In the genomic region with DNA sequence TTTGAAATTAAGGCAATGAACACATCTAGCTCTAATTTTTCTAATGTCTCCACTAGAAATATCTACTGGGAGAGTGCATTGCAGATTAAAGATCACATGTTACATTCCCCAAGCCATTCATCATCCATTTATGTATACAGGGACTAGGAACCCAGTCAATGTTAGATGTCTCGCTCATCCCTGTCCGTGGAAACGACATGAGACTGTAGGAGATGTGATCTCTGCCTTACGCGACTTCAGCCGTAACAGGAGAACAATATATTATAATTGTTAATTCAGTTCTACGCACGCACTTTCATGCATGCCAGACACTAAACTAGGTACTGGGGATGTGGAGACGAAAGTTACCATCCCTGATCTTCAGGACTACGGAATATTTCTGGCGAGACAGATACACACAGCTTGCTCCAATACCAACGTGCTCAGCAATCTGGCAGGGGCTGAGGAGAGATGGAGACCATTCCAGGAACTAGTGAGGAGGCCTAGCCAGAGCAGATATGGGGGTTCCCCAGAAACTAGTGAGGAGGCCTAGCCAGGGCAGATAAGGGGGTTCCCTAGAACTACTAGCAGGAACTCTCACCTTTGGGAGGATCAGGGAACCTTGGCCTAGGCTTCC, we compare ENCODE assay signal across 8 cellular contexts. TPM values are rescaled to one million over a fixed set of nuclear protein-coding genes. Genes with fewer than 3 reads are reported as not detected.
DNase-seq lines count a peak whose midpoint lies in the region; ATAC-seq and TF ChIP-seq lines count a peak whose summit lies in the region.

No MANE protein-coding gene starts in this region.

- H3K4me1 ChIP-seq in colonic mucosa (peaks cover 5% of the 10 kb centered on the region), muscle layer of colon (ENCODE audit: insufficient read depth, low read length) (peaks cover 6% of the 10 kb centered on the region)

- H3K27me3 Mint-ChIP-seq in activated naive CD4-positive, alpha-beta T cell treated with anti-CD3 and anti-CD28 coated beads, Interleukin-2, amount 50 U/mL, for 24 hours = no peaks in the 10 kb centered on the region

- peak overlapping the region; percentile 99 for H3K4me3 Mint-ChIP-seq in activated naive CD4-positive, alpha-beta T cell treated with anti-CD3 and anti-CD28 coated beads, Interleukin-2, amount 50 U/mL, for 24 hours

- H3K9me3 ChIP-seq in colonic mucosa (no peaks in the 10 kb centered on the region), muscle layer of colon (ENCODE audit: low read length) (no peaks in the 10 kb centered on the region)

- TF ChIP-seq CTCF in colonic mucosa (IDR thresholded peaks at IDR 0.05) = no peak

- H3K9me3 Mint-ChIP-seq in activated naive CD4-positive, alpha-beta T cell treated with anti-CD3 and anti-CD28 coated beads, Interleukin-2, amount 50 U/mL, for 24 hours = no peaks in the 10 kb centered on the region

- H3K9ac ChIP-seq in colonic mucosa (ENCODE audit: low read depth in 2 of 2, low read length in 2 of 2) (peak overlapping the region; percentile 72 to 83), muscle layer of colon (ENCODE audit: low read length) (peak overlapping the region; percentile 61)

- no peaks in the 10 kb centered on the region for H3K36me3 ChIP-seq in colonic mucosa
- H3K36me3 ChIP-seq in muscle layer of colon (ENCODE audit: insufficient read depth, low read length) = peaks cover 15% of the 10 kb centered on the region

- no peak for DNase-seq in activated naive CD4-positive, alpha-beta T cell (lab: John Stamatoyannopoulos, UW)
- DNase-seq in NCI-H748 treated with DMSO at 0.1 percent for 48 hours (lab: John Stamatoyannopoulos, UW) (peak; percentile 51), colonic mucosa (no peak), activated gamma-delta T cell treated with Interleukin-2 at 50 U/mL for 16 hours (no peak)

- intact Hi-C loops in colonic mucosa (cut with DNase I) = loop anchor here (10.0 kb wide), 1 partner anchor 690 kb away; no protein-coding TSS in a partner anchor

- H3K4me3 ChIP-seq in colonic mucosa = peak overlapping the region; percentile 56
- H3K4me3 ChIP-seq in muscle layer of colon (ENCODE audit: low read depth in 1 of 2, low read length in 2 of 2) = peak overlapping the region; percentile 54 to 91

- no peak for ATAC-seq in GM19023 (IDR thresholded peaks at IDR 0.05; ENCODE audit: unreplicated experiment)
- ATAC-seq in HG03139 (IDR thresholded peaks at IDR 0.05; ENCODE audit: unreplicated experiment) = no peak

- peaks cover 43% of the 10 kb centered on the region for H3K4me1 Mint-ChIP-seq in activated naive CD4-positive, alpha-beta T cell treated with anti-CD3 and anti-CD28 coated beads, Interleukin-2, amount 50 U/mL, for 24 hours

- peaks cover 4% of the 10 kb centered on the region for H3K36me3 Mint-ChIP-seq in activated naive CD4-positive, alpha-beta T cell treated with anti-CD3 and anti-CD28 coated beads, Interleukin-2, amount 50 U/mL, for 24 hours

- H3K27me3 ChIP-seq in colonic mucosa (no peaks in the 10 kb centered on the region), muscle layer of colon (ENCODE audit: control insufficient read depth in 1 of 2, insufficient read depth in 2 of 2, low read length in 2 of 2) (no peaks in the 10 kb centered on the region)

- peak overlapping the region; percentile 94 for H3K27ac Mint-ChIP-seq in activated naive CD4-positive, alpha-beta T cell treated with anti-CD3 and anti-CD28 coated beads, Interleukin-2, amount 50 U/mL, for 24 hours

- H3K27ac ChIP-seq in colonic mucosa (peak overlapping the region; percentile 81), muscle layer of colon (ENCODE audit: low read depth, low read length) (peak overlapping the region; percentile 94)

RNA-seq across cellular contexts. Expression of a gene that starts 0.7 kb away (rescaled TPM):
- total RNA-seq in colonic mucosa = 10 to 100 TPM; 17.2 to 31.1 TPM

RNA-seq across cellular contexts. Expression of a gene that starts 21.7 kb away (rescaled TPM):
- 10 to 100 TPM; 16.4 to 17.8 TPM for total RNA-seq in colonic mucosa

RNA-seq across cellular contexts. Expression of a gene that starts 35.6 kb away (rescaled TPM):
- 10 to 100 TPM; 19.9 to 63.4 TPM for total RNA-seq in colonic mucosa

RNA-seq across cellular contexts. Expression of a gene that starts 35.9 kb away (rescaled TPM):
- 100 to 1,000 TPM in 1 of 2 donors, 10 to 100 TPM in 1; 75.8 to 102 TPM for total RNA-seq in colonic mucosa

RNA-seq across cellular contexts. Expression of a gene that starts 50.9 kb away (rescaled TPM):
- total RNA-seq in colonic mucosa = 100 to 1,000 TPM; 123 to 304 TPM
